ENCODE assay signal across 8 cellular contexts in the genomic region with DNA sequence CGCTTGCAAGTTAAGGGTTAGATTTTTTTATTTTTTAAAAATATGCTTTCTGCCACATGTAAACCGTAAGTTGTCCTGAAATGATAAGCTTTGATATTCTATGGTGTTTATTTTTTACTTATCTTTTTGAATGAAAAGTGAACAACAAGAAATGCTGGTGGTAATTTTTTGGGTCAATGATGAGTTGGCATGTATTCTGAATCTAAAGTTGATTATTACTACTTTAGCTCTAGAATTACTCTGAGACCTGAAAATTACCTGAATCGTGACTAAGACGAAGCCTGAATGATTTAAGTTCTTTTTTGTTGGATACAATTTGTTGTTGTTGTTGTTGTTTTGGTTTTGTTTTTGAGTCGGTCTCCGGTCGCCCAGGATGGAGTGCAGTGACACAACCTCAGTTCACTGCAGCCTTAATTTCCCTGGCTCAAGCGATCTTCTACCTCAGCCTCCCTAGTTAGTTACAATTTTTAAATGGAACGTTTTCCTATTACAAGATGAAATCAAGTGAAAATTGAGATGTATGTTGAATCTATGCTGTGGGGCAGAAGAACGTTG. TPM values are rescaled to one million over a fixed set of nuclear protein-coding genes. Genes with fewer than 3 reads are reported as not detected.
A peak's percentile ranks its signal among the peaks of the same experiment; 100 is the strongest.
DNase-seq lines count a peak whose midpoint lies in the region; ATAC-seq and TF ChIP-seq lines count a peak whose summit lies in the region.

No MANE protein-coding gene starts in this region.

- H3K4me3 ChIP-seq in GM23248 (peak overlapping the region; percentile 98), fibroblast of villous mesenchyme (ENCODE audit: low read depth, low read length) (peak overlapping the region; percentile 88), gastrocnemius medialis (peak overlapping the region; percentile 71 to 89 (median 83))

- H3K27ac Mint-ChIP-seq in T-helper 2 cell treated with Interferon-gamma antibody and Interleukin-4, amounts not matched to agents 5 μg/mL and 100 μg/mL, for 36 hours: peak overlapping the region; percentile 99

- H3K27ac ChIP-seq in GM23248 (peak overlapping the region; percentile 70), gastrocnemius medialis (peak overlapping the region; percentile 88 to 96 (median 92))

- H3K27me3 Mint-ChIP-seq in T-helper 2 cell treated with Interferon-gamma antibody and Interleukin-4, amounts not matched to agents 5 μg/mL and 100 μg/mL, for 36 hours (ENCODE audit: low read depth): no peaks in the 10 kb centered on the region

- intact Hi-C loops in gastrocnemius medialis (cut with DNase I; ENCODE audit: low total_unique reads): loop anchor here (1.0 kb wide), 1 partner anchor 63 kb away; the partner anchor contains the start of gene ACADM

- H3K9me3 Mint-ChIP-seq in T-helper 2 cell treated with Interferon-gamma antibody and Interleukin-4, amounts not matched to agents 5 μg/mL and 100 μg/mL, for 36 hours: no peaks in the 10 kb centered on the region

- peaks cover 58% of the 10 kb centered on the region for H3K36me3 Mint-ChIP-seq in T-helper 2 cell treated with Interferon-gamma antibody and Interleukin-4, amounts not matched to agents 5 μg/mL and 100 μg/mL, for 36 hours (ENCODE audit: low read depth)

- peaks cover 60% of the 10 kb centered on the region for H3K79me2 ChIP-seq in GM23248 (ENCODE audit: insufficient read depth)

- WGBS in GM23248 (ENCODE audit: low coverage in 1 of 2, low lambda C conversion rate in 2 of 2, missing lambda C conversion rate in 2 of 2), 2 experiments: 1 to 2% methylated on average over 10 of the region's 10 CpGs

- H3K4me1 ChIP-seq in GM23248 (ENCODE audit: insufficient read depth) (peaks cover 32% of the 10 kb centered on the region), gastrocnemius medialis (peaks cover 48 to 51% of the 10 kb centered on the region in 2 donors)

- peak overlapping the region; percentile 96 for H3K9ac ChIP-seq in GM23248

- H3K9me3 ChIP-seq in GM23248 (ENCODE audit: low read depth) (no peaks in the 10 kb centered on the region), gastrocnemius medialis (no peaks in the 10 kb centered on the region)

- H3K36me3 ChIP-seq in GM23248 (ENCODE audit: low read depth) (peaks cover 41% of the 10 kb centered on the region), gastrocnemius medialis (peaks cover 3 to 16% of the 10 kb centered on the region in 2 donors)

- H4K20me1 ChIP-seq in GM23248 (ENCODE audit: insufficient read depth): peaks cover 27% of the 10 kb centered on the region

- in situ Hi-C loops in GM23248 (cut with MboI) (no loop called here), gastrocnemius medialis (cut with MboI; ENCODE audit: low sequenced_read_pairs in 4 of 4) (loop anchor here in 2 of 4 donors (5.0 to 10.0 kb wide), 2 partner anchors 60 to 62 kb away; partner anchors contain the start of gene ACADM (in 1 of the 2))

- H3K9me2 ChIP-seq in GM23248 (ENCODE audit: insufficient read depth): no peaks in the 10 kb centered on the region

- no peak for TF ChIP-seq POLR2A in gastrocnemius medialis (IDR thresholded peaks at IDR 0.05)

- peaks cover 58% of the 10 kb centered on the region for H3F3A ChIP-seq in GM23248 (ENCODE audit: insufficient read depth)

- no peak overlapping the region; the same call in 1 of the 2 replicates for H2AFZ ChIP-seq in GM23248

- H3K4me2 ChIP-seq in GM23248 (ENCODE audit: unreplicated experiment): peak overlapping the region; percentile 88

- peak overlapping the region; percentile 99 for H3K4me3 Mint-ChIP-seq in T-helper 2 cell treated with Interferon-gamma antibody and Interleukin-4, amounts not matched to agents 5 μg/mL and 100 μg/mL, for 36 hours

- H3K27me3 ChIP-seq in GM23248 (replicated peaks; ENCODE audit: insufficient read depth): no peaks in the 10 kb centered on the region
- H3K27me3 ChIP-seq in gastrocnemius medialis: no peaks in the 10 kb centered on the region

- ATAC-seq in gastrocnemius medialis (no peak), GM18520 (IDR thresholded peaks at IDR 0.05; ENCODE audit: unreplicated experiment) (no peak), HG02571 (IDR thresholded peaks at IDR 0.05; ENCODE audit: unreplicated experiment) (no peak)

- DNase-seq in GM23248: peak; percentile 36
- no peak for DNase-seq in T-helper 2 cell treated with Interferon-gamma antibody and Interleukin-4, amounts not matched to agents 5 μg/mL and 100 μg/mL, for 36 hours (ENCODE audit: low spot score)
- peak; percentile 16 for DNase-seq in fibroblast of villous mesenchyme (ENCODE audit: low read depth)
- no peak for DNase-seq in gastrocnemius medialis
- no peak for DNase-seq in 8988T
- DNase-seq in iPS-NIHi11 (ENCODE audit: low spot score): no peak

- TF ChIP-seq CTCF in fibroblast of villous mesenchyme (IDR thresholded peaks at IDR 0.05; ENCODE audit: insufficient read depth, low read depth, low read length) (no peak), gastrocnemius medialis (IDR thresholded peaks at IDR 0.05 in 4 of 5, conservative IDR thresholded peaks at IDR 0.05 in 1 of 5) (no peak)

- H3K4me1 Mint-ChIP-seq in T-helper 2 cell treated with Interferon-gamma antibody and Interleukin-4, amounts not matched to agents 5 μg/mL and 100 μg/mL, for 36 hours (ENCODE audit: low read depth): peaks cover 41% of the 10 kb centered on the region

RNA-seq across cellular contexts. Expression of gene RABGGTB, which starts 0.9 kb away (rescaled TPM):
- total RNA-seq in GM23248 (2014; rRNA removed; shearing (Covaris generic)): 75.0 and 75.9 TPM in 2 replicates
- 22.8 and 26.9 TPM in 2 replicates for polyA plus RNA-seq in GM23248 (2016; fragmentation: Nextera tagmentation; extraction: Ambion mirVana)
- total RNA-seq in fibroblast of villous mesenchyme: 83.8 and 91.5 TPM in 2 replicates
- 10 to 100 TPM; 48.7 to 74.5 (median 62.6) TPM for total RNA-seq in gastrocnemius medialis

RNA-seq across cellular contexts. Expression of gene MSH4, which starts 9.7 kb away (rescaled TPM):
- total RNA-seq in GM23248 (2014; rRNA removed; shearing (Covaris generic)): not detected in 2 replicates
- polyA plus RNA-seq in GM23248 (2016; fragmentation: Nextera tagmentation; extraction: Ambion mirVana): 0.14 TPM in 1 of 2 replicates, not detected in the other
- under 0.01 and 0.43 TPM in 2 replicates for total RNA-seq in fibroblast of villous mesenchyme
- total RNA-seq in gastrocnemius medialis: 1 to 10 TPM in 1 of 4 donors, under 1 TPM in 3; 0.15 to 2.2 (median 0.40) TPM

Comparison
In these comparisons a context has a peak if more than half of its experiments do, and no peak if none do; other contexts are left out.
1. DNase-seq: peak in GM23248 (single experiment) and fibroblast of villous mesenchyme (single experiment); none in T-helper 2 cell treated with Interferon-gamma antibody and Interleukin-4, amounts not matched to agents 5 μg/mL and 100 μg/mL, for 36 hours (single experiment), gastrocnemius medialis (0 of 2), 8988T (single experiment) and iPS-NIHi11 (single experiment).
2. Peak in every context shown above with its lines, with median percentiles within 50 percentile points of each other: H3K4me3 ChIP-seq.